1 cellular context compared by ENCODE assay signal in genomic region chr17:78133179-78133951, GRCh38.
A peak's percentile ranks its signal among the peaks of the same experiment; 100 is the strongest.
TF ChIP-seq lines count a peak whose summit lies in the region.

No MANE protein-coding gene starts in this region.

TF ChIP-seq in HepG2, 621 proteins besides CTCF, POLR2A, EP300 and RAD21:
- TF ChIP-seq MXD1 (CRISPR knock-in tag; IDR thresholded peaks at IDR 0.05) (0 out of 2 replicates have a peak, but pooled peaks have one; percentile 42), ELF3 (CRISPR knock-in tag; IDR thresholded peaks at IDR 0.05) (no peak), ZFY (CRISPR knock-in tag; IDR thresholded peaks at IDR 0.05) (0 out of 2 replicates have a peak, but pooled peaks have one; percentile 15), ETV6 (CRISPR knock-in tag; conservative IDR thresholded peaks at IDR 0.05) (no peak), PBX2 (CRISPR knock-in tag; IDR thresholded peaks at IDR 0.05) (0 out of 2 replicates have a peak, but pooled peaks have one; percentile 12), BATF2 (CRISPR knock-in tag; IDR thresholded peaks at IDR 0.05) (no peak), ZBTB38 (CRISPR knock-in tag; IDR thresholded peaks at IDR 0.05) (peak; percentile 52; the same call in 1 of the 2 replicates), ZNF609 (CRISPR knock-in tag; IDR thresholded peaks at IDR 0.05; ENCODE audit: borderline replicate concordance) (0 out of 2 replicates have a peak, but pooled peaks have one; percentile 2), HNRNPL (IDR thresholded peaks at IDR 0.05; ENCODE audit: low read depth, low read length) (0 out of 2 replicates have a peak, but pooled peaks have one; percentile 37), UBTF (CRISPR knock-in tag; IDR thresholded peaks at IDR 0.05) (no peak), CCDC6 (CRISPR knock-in tag; IDR thresholded peaks at IDR 0.05) (0 out of 2 replicates have a peak, but pooled peaks have one; percentile 4), ZNF747 (CRISPR knock-in tag; IDR thresholded peaks at IDR 0.05; ENCODE audit: borderline replicate concordance) (no peak)
